In the genomic region with DNA sequence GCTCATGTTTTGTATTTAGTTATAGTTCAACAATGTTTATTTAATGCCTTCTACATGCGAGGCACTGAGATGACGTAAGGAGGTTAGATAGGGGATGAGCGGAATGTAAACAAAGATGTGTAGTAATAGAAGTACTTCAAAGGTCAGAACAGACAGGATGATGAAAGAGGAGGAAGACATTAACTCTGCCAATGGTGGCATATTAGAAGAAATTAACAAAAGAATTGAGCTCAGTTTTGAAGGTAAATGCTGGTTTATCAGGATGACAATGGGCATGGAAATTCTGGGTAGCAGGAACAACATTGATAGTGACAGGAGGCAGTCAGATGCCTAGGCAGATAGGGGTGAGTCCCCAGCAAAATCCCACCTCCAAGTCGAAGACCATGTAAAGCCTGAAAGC, we compare ENCODE assay signal across 16 cellular contexts.
A peak's percentile ranks its signal among the peaks of the same experiment; 100 is the strongest.
DNase-seq lines count a peak whose midpoint lies in the region; ATAC-seq and TF ChIP-seq lines count a peak whose summit lies in the region.
"Had no signal": no experiment of that assay in that cellular context is flagged by ENCODE, and none has a peak within 500 bp of the region (broad histone marks: within the 10 kb centered on the region; RNA-seq: fewer than 3 reads in every experiment).

No MANE protein-coding gene starts in this region.

- H4K91ac ChIP-seq in trophoblast cell (ENCODE audit: low read depth, low read length), result peak overlapping the region; percentile 84

- H3K27me3 Mint-ChIP-seq in GM23338 (ENCODE audit: insufficient read depth, low read depth, poor library complexity) (no peaks in the 10 kb centered on the region), progenitor cell of endocrine pancreas (no peaks in the 10 kb centered on the region)

- no peak overlapping the region for H3K23ac ChIP-seq in trophoblast cell (ENCODE audit: low read length)

- H3K4me3 ChIP-seq in GM23338, result no peak overlapping the region
- no peak overlapping the region for H3K4me3 ChIP-seq in choroid plexus epithelial cell (ENCODE audit: low read depth, low read length)
- no peak overlapping the region for H3K4me3 ChIP-seq in trophoblast cell (ENCODE audit: low read depth, low read length)
- no peak overlapping the region for H3K4me3 ChIP-seq in SJCRH30
- H3K4me3 ChIP-seq: skin epidermis, thyroid gland had no signal

- peak overlapping the region; percentile 60 for H3K4ac ChIP-seq in trophoblast cell (ENCODE audit: low read depth, low read length)

- peak overlapping the region; percentile 74 for H2BK120ac ChIP-seq in trophoblast cell (ENCODE audit: insufficient read depth, low read length, poor library complexity)

- H2BK5ac ChIP-seq in trophoblast cell (ENCODE audit: low read depth, low read length, poor library complexity), result peak overlapping the region; percentile 67

- H4K20me1 ChIP-seq in GM23338 (replicated peaks; ENCODE audit: insufficient read depth), result no peaks in the 10 kb centered on the region

- H3K4me2 ChIP-seq in GM23338 (peak overlapping the region; percentile 21), trophoblast cell (ENCODE audit: low read length) (no peak overlapping the region)

- H3K27ac ChIP-seq in GM23338 (ENCODE audit: low read depth), result no peak overlapping the region
- no peak overlapping the region for H3K27ac ChIP-seq in trophoblast cell (ENCODE audit: low read depth, low read length)
- no peak overlapping the region for H3K27ac ChIP-seq in SJCRH30
- H3K27ac ChIP-seq: skin epidermis, thyroid gland had no signal

- H2AK5ac ChIP-seq in trophoblast cell (ENCODE audit: low read length), result peak overlapping the region; percentile 87

- H3K14ac ChIP-seq in trophoblast cell (ENCODE audit: low read length), result peak overlapping the region; percentile 4

- no peak overlapping the region for H4K12ac ChIP-seq in trophoblast cell (ENCODE audit: low read depth, low read length)

- H3K9me2 ChIP-seq in GM23338 (ENCODE audit: insufficient read depth), result no peaks in the 10 kb centered on the region; the same call in 1 of the 2 replicates

- H2BK12ac ChIP-seq in trophoblast cell (ENCODE audit: low read length), result peak overlapping the region; percentile 68

- H3F3A ChIP-seq in GM23338 (replicated peaks; ENCODE audit: low read depth), result no peaks in the 10 kb centered on the region

- H2AFZ ChIP-seq in GM23338, result no peak overlapping the region
- no peak overlapping the region for H2AFZ ChIP-seq in trophoblast cell (ENCODE audit: insufficient read depth, low read length, poor library complexity)

- no peak overlapping the region for H3K9ac ChIP-seq in trophoblast cell (ENCODE audit: low read length)

- TF ChIP-seq CTCF in GM23338 (conservative IDR thresholded peaks at IDR 0.05; ENCODE audit: low read depth in 2 of 2), result no peak
- no peak for TF ChIP-seq CTCF in choroid plexus epithelial cell (conservative IDR thresholded peaks at IDR 0.05; ENCODE audit: low read depth, low read length)
- no peak for TF ChIP-seq CTCF in progenitor cell of endocrine pancreas (IDR thresholded peaks at IDR 0.05; ENCODE audit: unreplicated experiment)

- H3K27ac Mint-ChIP-seq in GM23338 (no peak overlapping the region), progenitor cell of endocrine pancreas (no peak overlapping the region)
- H3K27ac Mint-ChIP-seq: natural killer cell had no signal

- H3K79me1 ChIP-seq in trophoblast cell (ENCODE audit: low read length), result peaks cover 28% of the 10 kb centered on the region

- peaks cover 1% of the 10 kb centered on the region for H3K9me3 ChIP-seq in trophoblast cell (ENCODE audit: insufficient read depth, low read depth, low read length)
- no peaks in the 10 kb centered on the region for H3K9me3 ChIP-seq in SJCRH30 (replicated peaks)
- H3K9me3 ChIP-seq: thyroid gland had no signal

- no CpG with 5 or more reads among the region's 4 CpGs for WGBS in trophoblast cell (ENCODE audit: extremely low coverage, insufficient coverage, insufficient read length)

- no peaks in the 10 kb centered on the region for H3K9me3 Mint-ChIP-seq in GM23338
- no peaks in the 10 kb centered on the region for H3K9me3 Mint-ChIP-seq in progenitor cell of endocrine pancreas (ENCODE audit: low read depth)

- no peak; the same call in 2 of the 3 replicates for ATAC-seq in GM23338
- no peak for ATAC-seq in HG03025 (IDR thresholded peaks at IDR 0.05; ENCODE audit: low FRiP score, unreplicated experiment)
- ATAC-seq: esophagus mucosa, natural killer cell had no signal

- H3K36me3 ChIP-seq in GM23338 (ENCODE audit: insufficient read depth) (no peaks in the 10 kb centered on the region), trophoblast cell (ENCODE audit: control insufficient read depth in 1 of 2, insufficient read depth in 2 of 2, low read length in 2 of 2) (no peaks in the 10 kb centered on the region), SJCRH30 (no peaks in the 10 kb centered on the region)
- H3K36me3 ChIP-seq: thyroid gland had no signal

- H3K27me3 ChIP-seq in GM23338 (ENCODE audit: insufficient read depth) (no peaks in the 10 kb centered on the region), trophoblast cell (ENCODE audit: insufficient read depth, low read length) (no peaks in the 10 kb centered on the region), SJCRH30 (no peaks in the 10 kb centered on the region)
- H3K27me3 ChIP-seq: thyroid gland had no signal

- H3K36me3 Mint-ChIP-seq in GM23338 (ENCODE audit: low read depth) (no peaks in the 10 kb centered on the region), progenitor cell of endocrine pancreas (ENCODE audit: insufficient read depth) (no peaks in the 10 kb centered on the region)
- H3K36me3 Mint-ChIP-seq: natural killer cell had no signal

- H3K4me3 Mint-ChIP-seq in GM23338 (no peak overlapping the region), progenitor cell of endocrine pancreas (ENCODE audit: low read depth) (no peak overlapping the region)
- H3K4me3 Mint-ChIP-seq: natural killer cell had no signal

- peak overlapping the region; percentile 38 for H3K18ac ChIP-seq in trophoblast cell (ENCODE audit: low read length)

- H3K4me1 Mint-ChIP-seq in GM23338, result peaks cover 28% of the 10 kb centered on the region
- peaks cover 6% of the 10 kb centered on the region for H3K4me1 Mint-ChIP-seq in progenitor cell of endocrine pancreas (ENCODE audit: low read depth)
- H3K4me1 Mint-ChIP-seq: natural killer cell had no signal

- H3K79me2 ChIP-seq in GM23338 (replicated peaks; ENCODE audit: insufficient read depth) (no peaks in the 10 kb centered on the region), trophoblast cell (ENCODE audit: control insufficient read depth, insufficient read depth, low read length, poor library complexity) (no peaks in the 10 kb centered on the region)

- DNase-seq in GM23338 (ENCODE audit: low spot score) (no peak), NCI-H345 treated with DMSO at 0.1 percent for 48 hours (lab: John Stamatoyannopoulos, UW; ENCODE audit: unreplicated experiment) (peak; percentile 27), choroid plexus epithelial cell (ENCODE audit: low read depth) (peak; percentile 98), trophoblast cell (peak; percentile 44 to 90), progenitor cell of endocrine pancreas (ENCODE audit: low spot score, unreplicated experiment) (no peak), NCI-H526 treated with DMSO at 0.1 percent for 48 hours (lab: John Stamatoyannopoulos, UW) (no peak), SJCRH30 (no peak)
- DNase-seq: activated effector memory CD4-positive, alpha-beta T cell treated with Interleukin-2 at 50 U/mL for 16 hours; central memory CD4-positive, alpha-beta T cell; DMS79; kidney glomerular epithelial cell; natural killer cell; thyroid gland had no signal

- H4K8ac ChIP-seq in trophoblast cell (ENCODE audit: low read depth, low read length), result no peak overlapping the region

- H3K4me1 ChIP-seq in GM23338 (ENCODE audit: insufficient read depth) (peaks cover 24% of the 10 kb centered on the region), trophoblast cell (ENCODE audit: control insufficient read depth in 1 of 2, insufficient read depth in 2 of 2, low read length in 2 of 2) (peaks cover 5 to 11% of the 10 kb centered on the region in 2 experiments), SJCRH30 (peaks cover 11% of the 10 kb centered on the region)

TF ChIP-seq in GM23338, 12 proteins besides CTCF, POLR2A, EP300 and RAD21:
- TF ChIP-seq NANOG (IDR thresholded peaks at IDR 0.05; ENCODE audit: borderline replicate concordance) (peak; percentile 98), ZNF114 (CRISPR knock-in tag; IDR thresholded peaks at IDR 0.05) (no peak)

Comparison
In these comparisons a context has a peak if more than half of its experiments do, and no peak if none do; other contexts are left out.
1. DNase-seq: peak in NCI-H345 treated with DMSO at 0.1 percent for 48 hours (single experiment), choroid plexus epithelial cell (single experiment) and trophoblast cell (2 of 2); none in GM23338 (single experiment), progenitor cell of endocrine pancreas (single experiment), NCI-H526 treated with DMSO at 0.1 percent for 48 hours (single experiment) and SJCRH30 (0 of 2).